In the genomic region with DNA sequence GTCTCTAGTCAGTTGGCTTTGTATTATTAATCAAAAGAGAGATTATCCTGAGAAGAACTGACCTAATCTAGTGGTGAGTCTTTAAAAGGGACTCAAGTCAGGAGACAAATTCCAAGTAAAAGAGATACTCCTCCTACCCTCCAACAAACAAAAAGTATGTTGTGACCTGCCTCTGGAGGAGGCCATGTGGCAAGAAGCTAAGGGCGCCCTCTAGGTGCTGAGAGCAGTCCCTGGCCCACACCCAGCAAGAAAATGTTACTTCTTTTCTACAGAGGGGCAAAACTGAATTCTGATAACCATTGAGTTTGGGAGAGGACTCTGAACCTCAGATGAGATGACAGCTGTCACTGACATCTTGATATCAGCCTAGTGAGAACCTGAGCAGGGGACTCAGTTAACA, we compare ENCODE assay signal across 20 cellular contexts.
A peak's percentile ranks its signal among the peaks of the same experiment; 100 is the strongest.
DNase-seq lines count a peak whose midpoint lies in the region; ATAC-seq and TF ChIP-seq lines count a peak whose summit lies in the region.
"Had no signal": no experiment of that assay in that cellular context is flagged by ENCODE, and none has a peak within 500 bp of the region (broad histone marks: within the 10 kb centered on the region; RNA-seq: fewer than 3 reads in every experiment).

No MANE protein-coding gene starts in this region.

- no peak overlapping the region for H3K27ac ChIP-seq in 22Rv1
- no peak overlapping the region for H3K27ac ChIP-seq in foreskin keratinocyte
- H3K27ac ChIP-seq: RWPE1, spleen, uterus had no signal

- TF ChIP-seq CTCF in 22Rv1 (IDR thresholded peaks at IDR 0.05) (peak; percentile 62), GM12874 (IDR thresholded peaks at IDR 0.05; ENCODE audit: insufficient read depth, low read depth, low read length) (0 out of 2 replicates have a peak, but pooled peaks have one; percentile 3), foreskin keratinocyte (conservative IDR thresholded peaks at IDR 0.05) (no peak)

- no peaks in the 10 kb centered on the region for H3K4me1 ChIP-seq in foreskin keratinocyte
- H3K4me1 ChIP-seq: spleen, uterus had no signal

- no peaks in the 10 kb centered on the region for H3K27me3 Mint-ChIP-seq in stimulated activated naive B cell treated with anti-CD40 and anti-IgM and Interleukin-4, amounts not matched to agents 10 μg/mL and 1 μg/mL and 100 μg/mL, for 72 hours
- H3K27me3 Mint-ChIP-seq in natural killer cell treated with Interleukin-12 subunit alpha and Interleukin-12 subunit beta and Interleukin-15 and Interleukin-18, amount 100 ng/mL, for 72 hours: no peaks in the 10 kb centered on the region
- H3K27me3 Mint-ChIP-seq: activated naive CD4-positive, alpha-beta T cell treated with anti-CD3 and anti-CD28 coated beads, Interleukin-2, amount 10 ng/mL, durations not matched to agents 7 days and 5 days; stimulated activated naive CD8-positive, alpha-beta T cell treated with anti-CD3 and anti-CD28 coated beads, Interleukin-15, Interleukin-2, amounts not matched to agents 100 ng/mL and 50 ng/mL, for 24 hours had no signal

- no peak overlapping the region for H3K4me3 Mint-ChIP-seq in stimulated activated naive B cell treated with anti-CD40 and anti-IgM and Interleukin-4, amounts not matched to agents 10 μg/mL and 1 μg/mL and 100 μg/mL, for 72 hours
- no peak overlapping the region for H3K4me3 Mint-ChIP-seq in natural killer cell treated with Interleukin-12 subunit alpha and Interleukin-12 subunit beta and Interleukin-15 and Interleukin-18, amount 100 ng/mL, for 72 hours
- H3K4me3 Mint-ChIP-seq: activated naive CD4-positive, alpha-beta T cell treated with anti-CD3 and anti-CD28 coated beads, Interleukin-2, amount 10 ng/mL, durations not matched to agents 7 days and 5 days; stimulated activated naive CD8-positive, alpha-beta T cell treated with anti-CD3 and anti-CD28 coated beads, Interleukin-15, Interleukin-2, amounts not matched to agents 100 ng/mL and 50 ng/mL, for 24 hours had no signal

- H3K27me3 ChIP-seq in foreskin keratinocyte: no peaks in the 10 kb centered on the region
- H3K27me3 ChIP-seq: spleen, uterus had no signal

- DNase-seq in OCI-M1 (lab: John Stamatoyannopoulos, UW) (peak; percentile 24), foreskin keratinocyte (peak; percentile 15 to 30), DMS 273 (lab: John Stamatoyannopoulos, UW; ENCODE audit: unreplicated experiment) (no peak), glomerular visceral epithelial cell (ENCODE audit: extremely low spot score) (no peak)
- DNase-seq in stimulated activated naive B cell treated with anti-CD40 and anti-IgM and Interleukin-4, amounts not matched to agents 10 μg/mL and 1 μg/mL and 100 μg/mL, for 72 hours: no peak
- DNase-seq in natural killer cell treated with Interleukin-12 subunit alpha and Interleukin-12 subunit beta and Interleukin-15 and Interleukin-18, amount 100 ng/mL, for 72 hours (ENCODE audit: low spot score): no peak
- DNase-seq: activated CD4-positive, alpha-beta T cell treated with anti-CD3 and anti-CD28 coated beads for 4 hours; activated naive CD4-positive, alpha-beta T cell treated with anti-CD3 and anti-CD28 coated beads, Interleukin-2, amount 10 ng/mL, durations not matched to agents 7 days and 5 days; COR-L47; hippocampal formation; NCI-H146; NCI-H510A; posterior cingulate gyrus; spleen; T-helper 2 cell; uterus had no signal

- peaks cover 0 to 3% of the 10 kb centered on the region in 2 donors for H3K9me3 Mint-ChIP-seq in stimulated activated naive B cell treated with anti-CD40 and anti-IgM and Interleukin-4, amounts not matched to agents 10 μg/mL and 1 μg/mL and 100 μg/mL, for 72 hours
- peaks cover 11% of the 10 kb centered on the region for H3K9me3 Mint-ChIP-seq in natural killer cell treated with Interleukin-12 subunit alpha and Interleukin-12 subunit beta and Interleukin-15 and Interleukin-18, amount 100 ng/mL, for 72 hours
- H3K9me3 Mint-ChIP-seq: stimulated activated naive CD8-positive, alpha-beta T cell treated with anti-CD3 and anti-CD28 coated beads, Interleukin-15, Interleukin-2, amounts not matched to agents 100 ng/mL and 50 ng/mL, for 24 hours had no signal

- H3K27ac Mint-ChIP-seq in stimulated activated naive B cell treated with anti-CD40 and anti-IgM and Interleukin-4, amounts not matched to agents 10 μg/mL and 1 μg/mL and 100 μg/mL, for 72 hours: no peak overlapping the region
- H3K27ac Mint-ChIP-seq in natural killer cell treated with Interleukin-12 subunit alpha and Interleukin-12 subunit beta and Interleukin-15 and Interleukin-18, amount 100 ng/mL, for 72 hours: no peak overlapping the region
- H3K27ac Mint-ChIP-seq: activated naive CD4-positive, alpha-beta T cell treated with anti-CD3 and anti-CD28 coated beads, Interleukin-2, amount 10 ng/mL, durations not matched to agents 7 days and 5 days; stimulated activated naive CD8-positive, alpha-beta T cell treated with anti-CD3 and anti-CD28 coated beads, Interleukin-15, Interleukin-2, amounts not matched to agents 100 ng/mL and 50 ng/mL, for 24 hours had no signal

- no peaks in the 10 kb centered on the region for H3K36me3 Mint-ChIP-seq in stimulated activated naive B cell treated with anti-CD40 and anti-IgM and Interleukin-4, amounts not matched to agents 10 μg/mL and 1 μg/mL and 100 μg/mL, for 72 hours
- H3K36me3 Mint-ChIP-seq in natural killer cell treated with Interleukin-12 subunit alpha and Interleukin-12 subunit beta and Interleukin-15 and Interleukin-18, amount 100 ng/mL, for 72 hours: no peaks in the 10 kb centered on the region
- H3K36me3 Mint-ChIP-seq: activated naive CD4-positive, alpha-beta T cell treated with anti-CD3 and anti-CD28 coated beads, Interleukin-2, amount 10 ng/mL, durations not matched to agents 7 days and 5 days had no signal

- no peak for ATAC-seq in foreskin keratinocyte
- ATAC-seq in stimulated activated naive B cell treated with anti-CD40 and anti-IgM and Interleukin-4, amounts not matched to agents 10 μg/mL and 1 μg/mL and 100 μg/mL, for 72 hours (replicated peaks): no peak
- no peak for ATAC-seq in natural killer cell treated with Interleukin-12 subunit alpha and Interleukin-12 subunit beta and Interleukin-15 and Interleukin-18, amount 100 ng/mL, for 72 hours

- H3K4me1 Mint-ChIP-seq in stimulated activated naive B cell treated with anti-CD40 and anti-IgM and Interleukin-4, amounts not matched to agents 10 μg/mL and 1 μg/mL and 100 μg/mL, for 72 hours: no peaks in the 10 kb centered on the region
- no peaks in the 10 kb centered on the region for H3K4me1 Mint-ChIP-seq in natural killer cell treated with Interleukin-12 subunit alpha and Interleukin-12 subunit beta and Interleukin-15 and Interleukin-18, amount 100 ng/mL, for 72 hours (ENCODE audit: low read depth in 2 of 2)
- H3K4me1 Mint-ChIP-seq: activated naive CD4-positive, alpha-beta T cell treated with anti-CD3 and anti-CD28 coated beads, Interleukin-2, amount 10 ng/mL, durations not matched to agents 7 days and 5 days had no signal

Comparison
In these comparisons a context has a peak if more than half of its experiments do, and no peak if none do; other contexts are left out.
1. DNase-seq: peak in OCI-M1 (single experiment) and foreskin keratinocyte (2 of 2); none in DMS 273 (single experiment), stimulated activated naive B cell treated with anti-CD40 and anti-IgM and Interleukin-4, amounts not matched to agents 10 μg/mL and 1 μg/mL and 100 μg/mL, for 72 hours (single experiment), glomerular visceral epithelial cell (single experiment) and natural killer cell treated with Interleukin-12 subunit alpha and Interleukin-12 subunit beta and Interleukin-15 and Interleukin-18, amount 100 ng/mL, for 72 hours (single experiment).